Comparison of ENCODE assay signal across 8 cellular contexts in genomic region chr2:54672587-54673456, GRCh38. TPM values are rescaled to one million over a fixed set of nuclear protein-coding genes. Genes with fewer than 3 reads are reported as not detected.
DNase-seq lines count a peak whose midpoint lies in the region; ATAC-seq and TF ChIP-seq lines count a peak whose summit lies in the region.

No MANE protein-coding gene starts in this region.

- H3K4me1 ChIP-seq in body of pancreas (peaks cover 57% of the 10 kb centered on the region), SJCRH30 (no peaks in the 10 kb centered on the region)

- WGBS in body of pancreas, 2 donors = 21% methylated on average over 12 of the region's 12 CpGs

- no peaks in the 10 kb centered on the region for H3K9me3 ChIP-seq in body of pancreas
- H3K9me3 ChIP-seq in SJCRH30 (replicated peaks) = no peaks in the 10 kb centered on the region

- H3K27me3 ChIP-seq in body of pancreas = no peaks in the 10 kb centered on the region
- no peaks in the 10 kb centered on the region for H3K27me3 ChIP-seq in H7 (ENCODE audit: control insufficient read depth, insufficient read depth, low read length)
- no peaks in the 10 kb centered on the region for H3K27me3 ChIP-seq in SJCRH30

- H3K4me3 ChIP-seq in body of pancreas (no peak overlapping the region), H7 (ENCODE audit: insufficient read depth, low read depth, low read length) (no peak overlapping the region), SJCRH30 (no peak overlapping the region)

- peak overlapping the region; percentile 70 to 92 (median 85) for H3K27ac ChIP-seq in body of pancreas
- H3K27ac ChIP-seq in SJCRH30 = no peak overlapping the region

- no peak for TF ChIP-seq POLR2A in body of pancreas (IDR thresholded peaks at IDR 0.05)

- intact Hi-C loops in body of pancreas (cut with DNase I) = no loop called here

- peak; percentile 72 for ATAC-seq in GM19351 (IDR thresholded peaks at IDR 0.05; ENCODE audit: unreplicated experiment)
- peak; percentile 40 for ATAC-seq in HG03139 (IDR thresholded peaks at IDR 0.05; ENCODE audit: unreplicated experiment)
- ATAC-seq in body of pancreas = peak; percentile 6

- H3K36me3 ChIP-seq in body of pancreas (replicated peaks in 1 of 2; ENCODE audit: insufficient read depth in 1 of 2, low read depth in 2 of 2) (peaks cover 0 to 8% of the 10 kb centered on the region in 2 donors), H7 (replicated peaks; ENCODE audit: control insufficient read depth, insufficient read depth, low read length) (peaks cover 9% of the 10 kb centered on the region), SJCRH30 (peaks cover 30% of the 10 kb centered on the region)

- peak in 1 of 4 donors; percentile 51 for DNase-seq in body of pancreas
- DNase-seq in midbrain (lab: John Stamatoyannopoulos, UW) = peak; percentile 42
- DNase-seq in H7 = no peak
- DNase-seq in SJCRH30 = no peak
- DNase-seq in ureter (ENCODE audit: low spot score) = no peak
- no peak for DNase-seq in C1 segment of cervical spinal cord (lab: John Stamatoyannopoulos, UW)

- TF ChIP-seq CTCF in body of pancreas (IDR thresholded peaks at IDR 0.05) = no peak

RNA-seq across cellular contexts. Expression of gene EML6, which starts 50.6 kb away (rescaled TPM):
- total RNA-seq in body of pancreas (1 to 10 TPM; 2.3 to 2.6 TPM), ureter (5.4 TPM)
- 0.52 and 1.0 TPM in 2 replicates for total RNA-seq in H7 (2014; rRNA removed; shearing (Covaris generic))
- 1.0 and 2.2 TPM in 2 replicates for total RNA-seq in SJCRH30 (2014; rRNA removed; shearing (Covaris generic))

Comparison
In these comparisons a context has a peak if more than half of its experiments do, and no peak if none do; other contexts are left out.
1. ATAC-seq: peak in every context shown above with its lines; median percentile 72 in GM19351; 40 in HG03139; 6 in body of pancreas.